In genomic region chr4:181562399-181562798, GRCh38 we compare ENCODE assay signal across 27 cellular contexts.
"Had no signal": no experiment of that assay in that cellular context is flagged by ENCODE, and none has a peak within 500 bp of the region (broad histone marks: within the 10 kb centered on the region; RNA-seq: fewer than 3 reads in every experiment).

No MANE protein-coding gene starts in this region.

- H3K4me1 ChIP-seq: stomach, suprapubic skin, testis, thyroid gland, tibial artery, tibial nerve, transverse colon, upper lobe of left lung, upper lobe of right lung, uterus, vagina had no signal

- DNase-seq: stimulated activated CD4-positive, alpha-beta T cell treated with anti-CD3 and anti-CD28 coated beads, Interleukin-2, amount 100 ng/mL, for 48 hours; stimulated activated CD4-positive, alpha-beta T cell treated with anti-CD3 and anti-CD28 coated beads, Interleukin-4, amount 100 ng/mL, for 1 hour; stimulated activated CD4-positive, alpha-beta T cell treated with anti-CD3 and anti-CD28 coated beads, Interleukin-4, amount 100 ng/mL, for 24 hours; stimulated activated CD4-positive, alpha-beta T cell treated with anti-CD3 and anti-CD28 coated beads, Interleukin-4, amount 100 ng/mL, for 4 hours; stimulated activated CD8-positive, alpha-beta memory T cell treated with anti-CD3 and anti-CD28 coated beads, Interleukin-4, amount 100 ng/mL, for 48 hours; stimulated activated naive B cell treated with anti-CD40 and anti-IgM and Interleukin-4, amounts not matched to agents 10 μg/mL and 1 μg/mL and 100 μg/mL, for 72 hours; stimulated activated naive CD4-positive, alpha-beta T cell; stimulated activated naive CD4-positive, alpha-beta T cell treated with Interleukin-2 at 50 U/mL for 16 hours; stimulated activated naive CD8-positive, alpha-beta T cell treated with anti-CD3 and anti-CD28 coated beads, Interleukin-15, amount 100 ng/mL, for 72 hours; stimulated activated naive CD8-positive, alpha-beta T cell treated with anti-CD3 and anti-CD28 coated beads, Interleukin-15, Interleukin-2, amounts not matched to agents 100 U/mL and 50 U/mL, for 24 hours; stomach; substantia nigra; testis; thyroid gland; tibial artery; transverse colon; upper lobe of left lung; upper lobe of right lung; uterus had no signal

- H3K27ac Mint-ChIP-seq: stimulated activated effector memory CD8-positive, alpha-beta T cell treated with anti-CD3 and anti-CD28 coated beads, Interleukin-12 subunit alpha, Interleukin-12 subunit beta, amount 100 ng/mL, for 72 hours; stimulated activated memory B cell treated with anti-CD40 and anti-IgM and Interleukin-4, amounts not matched to agents 10 μg/mL and 1 μg/mL and 100 μg/mL, for 72 hours; stimulated activated naive B cell treated with anti-CD40 and anti-IgM and Interleukin-4, amounts not matched to agents 10 μg/mL and 1 μg/mL and 100 μg/mL, for 72 hours; stimulated activated naive CD8-positive, alpha-beta T cell treated with anti-CD3 and anti-CD28 coated beads, Interleukin-15, amount 100 ng/mL, for 72 hours; stimulated activated naive CD8-positive, alpha-beta T cell treated with anti-CD3 and anti-CD28 coated beads, Interleukin-15, Interleukin-2, amounts not matched to agents 100 ng/mL and 50 ng/mL, for 24 hours; type B pancreatic cell had no signal

- H3K9me3 Mint-ChIP-seq: stimulated activated naive CD8-positive, alpha-beta T cell treated with anti-CD3 and anti-CD28 coated beads, Interleukin-15, amount 100 ng/mL, for 72 hours; type B pancreatic cell had no signal

- H3K27me3 Mint-ChIP-seq: stimulated activated memory B cell treated with anti-CD40 and anti-IgM and Interleukin-4, amounts not matched to agents 10 μg/mL and 1 μg/mL and 100 μg/mL, for 72 hours; stimulated activated naive B cell treated with anti-CD40 and anti-IgM and Interleukin-4, amounts not matched to agents 10 μg/mL and 1 μg/mL and 100 μg/mL, for 72 hours; stimulated activated naive CD8-positive, alpha-beta T cell treated with anti-CD3 and anti-CD28 coated beads, Interleukin-15, amount 100 ng/mL, for 72 hours; stimulated activated naive CD8-positive, alpha-beta T cell treated with anti-CD3 and anti-CD28 coated beads, Interleukin-15, Interleukin-2, amounts not matched to agents 100 ng/mL and 50 ng/mL, for 24 hours; type B pancreatic cell had no signal

- H3K4me3 ChIP-seq: stomach, suprapubic skin, testis, thoracic aorta, thyroid gland, tibial artery, tibial nerve, transverse colon, upper lobe of left lung, upper lobe of right lung, uterus, vagina had no signal

- H3K4me3 Mint-ChIP-seq: stimulated activated effector memory CD8-positive, alpha-beta T cell treated with anti-CD3 and anti-CD28 coated beads, Interleukin-12 subunit alpha, Interleukin-12 subunit beta, amount 100 ng/mL, for 72 hours; stimulated activated memory B cell treated with anti-CD40 and anti-IgM and Interleukin-4, amounts not matched to agents 10 μg/mL and 1 μg/mL and 100 μg/mL, for 72 hours; stimulated activated naive B cell treated with anti-CD40 and anti-IgM and Interleukin-4, amounts not matched to agents 10 μg/mL and 1 μg/mL and 100 μg/mL, for 72 hours; stimulated activated naive CD8-positive, alpha-beta T cell treated with anti-CD3 and anti-CD28 coated beads, Interleukin-15, amount 100 ng/mL, for 72 hours; stimulated activated naive CD8-positive, alpha-beta T cell treated with anti-CD3 and anti-CD28 coated beads, Interleukin-15, Interleukin-2, amounts not matched to agents 100 ng/mL and 50 ng/mL, for 24 hours; type B pancreatic cell had no signal

- H3K27me3 ChIP-seq: stomach, suprapubic skin, testis, thyroid gland, tibial artery, tibial nerve, transverse colon, upper lobe of left lung, upper lobe of right lung, uterus, vagina had no signal

- ATAC-seq: stimulated activated effector memory CD8-positive, alpha-beta T cell treated with anti-CD3 and anti-CD28 coated beads, Interleukin-12 subunit alpha, Interleukin-12 subunit beta, amount 100 ng/mL, for 72 hours; stimulated activated memory B cell treated with anti-CD40 and anti-IgM and Interleukin-4, amounts not matched to agents 10 μg/mL and 1 μg/mL and 100 μg/mL, for 72 hours; stimulated activated naive B cell treated with anti-CD40 and anti-IgM and Interleukin-4, amounts not matched to agents 10 μg/mL and 1 μg/mL and 100 μg/mL, for 72 hours; stimulated activated naive CD8-positive, alpha-beta T cell treated with anti-CD3 and anti-CD28 coated beads, Interleukin-15, amount 100 ng/mL, for 72 hours; stimulated activated naive CD8-positive, alpha-beta T cell treated with anti-CD3 and anti-CD28 coated beads, Interleukin-15, Interleukin-2, amounts not matched to agents 100 U/mL and 50 U/mL, for 24 hours; upper lobe of right lung had no signal

- H3K9me3 ChIP-seq: suprapubic skin, testis, thoracic aorta, thyroid gland, transverse colon, upper lobe of left lung, upper lobe of right lung, uterus, vagina had no signal

- H3K27ac ChIP-seq: stomach, suprapubic skin, testis, thoracic aorta, thyroid gland, tibial artery, tibial nerve, transverse colon, upper lobe of left lung, upper lobe of right lung, uterus, vagina had no signal

- H3K36me3 ChIP-seq: stomach, suprapubic skin, thoracic aorta, thyroid gland, tibial artery, tibial nerve, transverse colon, upper lobe of left lung, upper lobe of right lung, uterus, vagina had no signal

- H3K4me1 Mint-ChIP-seq: stimulated activated effector memory CD8-positive, alpha-beta T cell treated with anti-CD3 and anti-CD28 coated beads, Interleukin-12 subunit alpha, Interleukin-12 subunit beta, amount 100 ng/mL, for 72 hours; stimulated activated memory B cell treated with anti-CD40 and anti-IgM and Interleukin-4, amounts not matched to agents 10 μg/mL and 1 μg/mL and 100 μg/mL, for 72 hours; stimulated activated naive B cell treated with anti-CD40 and anti-IgM and Interleukin-4, amounts not matched to agents 10 μg/mL and 1 μg/mL and 100 μg/mL, for 72 hours; stimulated activated naive CD8-positive, alpha-beta T cell treated with anti-CD3 and anti-CD28 coated beads, Interleukin-15, amount 100 ng/mL, for 72 hours had no signal

- H3K36me3 Mint-ChIP-seq: stimulated activated effector memory CD8-positive, alpha-beta T cell treated with anti-CD3 and anti-CD28 coated beads, Interleukin-12 subunit alpha, Interleukin-12 subunit beta, amount 100 ng/mL, for 72 hours; stimulated activated memory B cell treated with anti-CD40 and anti-IgM and Interleukin-4, amounts not matched to agents 10 μg/mL and 1 μg/mL and 100 μg/mL, for 72 hours; stimulated activated naive B cell treated with anti-CD40 and anti-IgM and Interleukin-4, amounts not matched to agents 10 μg/mL and 1 μg/mL and 100 μg/mL, for 72 hours had no signal
